Comparison of ENCODE assay signal across 38 cellular contexts in the genomic region with DNA sequence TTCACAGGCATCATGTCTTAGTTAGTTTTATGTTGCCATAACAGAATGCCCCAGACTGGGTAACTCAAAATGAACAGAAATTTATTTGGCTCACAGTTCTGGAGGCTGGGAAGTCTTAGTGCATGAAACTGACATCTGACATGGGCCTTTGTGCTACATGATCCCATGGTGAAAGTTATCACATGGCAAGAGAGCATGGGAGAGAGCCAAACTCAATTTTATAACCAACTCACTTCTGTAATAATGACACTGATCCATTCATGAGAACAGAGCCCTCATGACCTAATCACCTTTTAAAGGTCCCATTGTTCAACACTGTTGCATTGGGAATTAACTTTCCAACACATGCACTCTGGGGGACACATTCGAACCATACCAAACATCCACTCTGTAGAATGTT.
"Had no signal": no experiment of that assay in that cellular context is flagged by ENCODE, and none has a peak within 500 bp of the region (broad histone marks: within the 10 kb centered on the region; RNA-seq: fewer than 3 reads in every experiment).

No MANE protein-coding gene starts in this region.

- H3K36me3 Mint-ChIP-seq: activated naive CD4-positive, alpha-beta T cell treated with anti-CD3 and anti-CD28 coated beads, Interleukin-2, amount 10 ng/mL, durations not matched to agents 7 days and 5 days; activated naive CD8-positive, alpha-beta T cell; activated naive CD8-positive, alpha-beta T cell treated with anti-CD3 and anti-CD28 coated beads for 36 hours; activated naive CD8-positive, alpha-beta T cell treated with anti-CD3 and anti-CD28 coated beads, Interleukin-2, amount 10 ng/mL, durations not matched to agents 7 days and 5 days; brain had no signal

- H3K27ac Mint-ChIP-seq: activated naive CD4-positive, alpha-beta T cell treated with anti-CD3 and anti-CD28 coated beads for 36 hours; activated naive CD4-positive, alpha-beta T cell treated with anti-CD3 and anti-CD28 coated beads, Interleukin-2, amount 10 ng/mL, durations not matched to agents 7 days and 5 days; activated naive CD4-positive, alpha-beta T cell treated with anti-CD3 and anti-CD28 coated beads, Interleukin-2, amount 50 U/mL, for 24 hours; activated naive CD4-positive, alpha-beta T cell treated with anti-CD3 and anti-CD28 coated beads, Interleukin-2, amount 50 U/mL, for 72 hours; activated naive CD8-positive, alpha-beta T cell; activated naive CD8-positive, alpha-beta T cell treated with anti-CD3 and anti-CD28 coated beads for 36 hours; activated naive CD8-positive, alpha-beta T cell treated with anti-CD3 and anti-CD28 coated beads, Interleukin-2, amount 10 ng/mL, durations not matched to agents 7 days and 5 days; activated naive CD8-positive, alpha-beta T cell treated with anti-CD3 and anti-CD28 coated beads, Interleukin-2, amount 50 U/mL, for 24 hours; activated T-cell treated with anti-CD3 and anti-CD28 coated beads, Interleukin-2, amount 50 U/mL, for 24 hours; activated T-cell treated with anti-CD3 and anti-CD28 coated beads, Interleukin-2, amount 50 U/mL, for 72 hours; activated T-helper 1 cell treated with anti-CD3 and anti-CD28 coated beads, Interleukin-12 subunit alpha, Interleukin-12 subunit beta, Interleukin-2, Interleukin-4 antibody, amounts not matched to agents 30 ng/mL and 10 ng/mL and 1 ng/mL, durations not matched to agents 14 hours and 24 hours and 36 hours; activated T-helper 17 cell treated with anti-CD3 and anti-CD28 coated beads, Interleukin-2, amount 50 U/mL, for 72 hours; activated T-helper 2 cell treated with anti-CD3 and anti-CD28 coated beads, Interferon-gamma antibody, Interleukin-2, Interleukin-4, amounts not matched to agents 10 μg/mL and 5 μg/mL and 100 μg/mL, durations not matched to agents 14 hours and 24 hours and 36 hours; brain had no signal

- H3K27me3 Mint-ChIP-seq: activated naive CD4-positive, alpha-beta T cell treated with anti-CD3 and anti-CD28 coated beads, Interleukin-2, amount 10 ng/mL, durations not matched to agents 7 days and 5 days; activated naive CD8-positive, alpha-beta T cell; activated naive CD8-positive, alpha-beta T cell treated with anti-CD3 and anti-CD28 coated beads for 36 hours; activated naive CD8-positive, alpha-beta T cell treated with anti-CD3 and anti-CD28 coated beads, Interleukin-2, amount 10 ng/mL, durations not matched to agents 7 days and 5 days; activated naive CD8-positive, alpha-beta T cell treated with anti-CD3 and anti-CD28 coated beads, Interleukin-2, amount 50 U/mL, for 24 hours; activated T-cell treated with anti-CD3 and anti-CD28 coated beads, Interleukin-2, amount 50 U/mL, for 24 hours; activated T-helper 17 cell treated with anti-CD3 and anti-CD28 coated beads, Interleukin-2, amount 50 U/mL, for 72 hours; brain; central memory CD8-positive, alpha-beta T cell had no signal

- H3K4me1 Mint-ChIP-seq: activated naive CD4-positive, alpha-beta T cell treated with anti-CD3 and anti-CD28 coated beads, Interleukin-2, amount 10 ng/mL, durations not matched to agents 7 days and 5 days; activated naive CD4-positive, alpha-beta T cell treated with anti-CD3 and anti-CD28 coated beads, Interleukin-2, amount 50 U/mL, for 24 hours; activated naive CD8-positive, alpha-beta T cell treated with anti-CD3 and anti-CD28 coated beads for 36 hours; activated naive CD8-positive, alpha-beta T cell treated with anti-CD3 and anti-CD28 coated beads, Interleukin-2, amount 10 ng/mL, durations not matched to agents 7 days and 5 days; activated naive CD8-positive, alpha-beta T cell treated with anti-CD3 and anti-CD28 coated beads, Interleukin-2, amount 50 U/mL, for 24 hours; activated T-helper 17 cell treated with anti-CD3 and anti-CD28 coated beads, Interleukin-2, amount 50 U/mL, for 72 hours; brain; central memory CD8-positive, alpha-beta T cell had no signal

- H3K27me3 ChIP-seq: adrenal gland, ascending aorta, body of pancreas, brain microvascular endothelial cell, breast epithelium, cardiac muscle cell had no signal

- H3K4me1 ChIP-seq: adrenal gland, ascending aorta, breast epithelium had no signal

- ATAC-seq: activated naive CD4-positive, alpha-beta T cell treated with anti-CD3 and anti-CD28 coated beads, Interleukin-2, amount 50 U/mL, for 72 hours; activated naive CD8-positive, alpha-beta T cell treated with anti-CD3 and anti-CD28 coated beads, Interleukin-2, amount 50 U/mL, for 24 hours; activated T-cell treated with anti-CD3 and anti-CD28 coated beads, Interleukin-2, amount 50 U/mL, for 4 hours; activated T-cell treated with anti-CD3 and anti-CD28 coated beads, Interleukin-2, amount 50 U/mL, for 72 hours; activated T-helper 17 cell treated with anti-CD3 and anti-CD28 coated beads, Interleukin-2, amount 50 U/mL, for 72 hours; body of pancreas had no signal

- H3K4me3 ChIP-seq: adrenal gland, ascending aorta, body of pancreas, breast epithelium, cardiac muscle cell had no signal

- H3K9me3 ChIP-seq: adrenal gland, ascending aorta, body of pancreas, breast epithelium had no signal

- H3K27ac ChIP-seq: adrenal gland, ascending aorta, body of pancreas, brain microvascular endothelial cell, breast epithelium, cardiac muscle cell had no signal

- DNase-seq: activated effector memory CD4-positive, alpha-beta T cell treated with anti-CD3 and anti-CD28 coated beads, Interleukin-2, amount 50 U/mL, for 16 hours; activated effector memory CD4-positive, alpha-beta T cell treated with Interleukin-2 at 50 U/mL for 16 hours; activated gamma-delta T cell; activated gamma-delta T cell treated with Interleukin-2 at 50 U/mL for 16 hours; activated naive CD4-positive, alpha-beta T cell; activated naive CD4-positive, alpha-beta T cell treated with anti-CD3 and anti-CD28 coated beads for 36 hours; activated naive CD4-positive, alpha-beta T cell treated with anti-CD3 and anti-CD28 coated beads, Interleukin-2, amount 10 ng/mL, durations not matched to agents 7 days and 5 days; activated naive CD4-positive, alpha-beta T cell treated with anti-CD3 and anti-CD28 coated beads, Interleukin-2, amount 50 U/mL, for 16 hours; activated naive CD4-positive, alpha-beta T cell treated with Interleukin-2 at 50 U/mL for 16 hours; activated naive CD8-positive, alpha-beta T cell treated with anti-CD3 and anti-CD28 coated beads for 36 hours; activated naive CD8-positive, alpha-beta T cell treated with anti-CD3 and anti-CD28 coated beads, Interleukin-2, amount 10 ng/mL, durations not matched to agents 7 days and 5 days; activated naive CD8-positive, alpha-beta T cell treated with anti-CD3 and anti-CD28 coated beads, Interleukin-2, amount 50 U/mL, for 24 hours; activated T-cell treated with anti-CD3 and anti-CD28 coated beads, Interleukin-2, amount 50 U/mL, for 1 hour; activated T-cell treated with anti-CD3 and anti-CD28 coated beads, Interleukin-2, amount 50 U/mL, for 24 hours; activated T-cell treated with anti-CD3 and anti-CD28 coated beads, Interleukin-2, amount 50 U/mL, for 4 hours; activated T-cell treated with anti-CD3 and anti-CD28 coated beads, Interleukin-2, amount 50 U/mL, for 48 hours; activated T-cell treated with anti-CD3 and anti-CD28 coated beads, Interleukin-2, amount 50 U/mL, for 72 hours; adrenal gland; amniotic stem cell; amygdala; anterior cingulate cortex; aorta; body of pancreas; brain microvascular endothelial cell; caudate nucleus; central memory CD4-positive, alpha-beta T cell; cerebellar nuclear complex had no signal

- H3K4me3 Mint-ChIP-seq: activated naive CD4-positive, alpha-beta T cell treated with anti-CD3 and anti-CD28 coated beads for 36 hours; activated naive CD4-positive, alpha-beta T cell treated with anti-CD3 and anti-CD28 coated beads, Interleukin-2, amount 10 ng/mL, durations not matched to agents 7 days and 5 days; activated naive CD4-positive, alpha-beta T cell treated with anti-CD3 and anti-CD28 coated beads, Interleukin-2, amount 50 U/mL, for 24 hours; activated naive CD8-positive, alpha-beta T cell; activated naive CD8-positive, alpha-beta T cell treated with anti-CD3 and anti-CD28 coated beads for 36 hours; activated naive CD8-positive, alpha-beta T cell treated with anti-CD3 and anti-CD28 coated beads, Interleukin-2, amount 10 ng/mL, durations not matched to agents 7 days and 5 days; activated naive CD8-positive, alpha-beta T cell treated with anti-CD3 and anti-CD28 coated beads, Interleukin-2, amount 50 U/mL, for 24 hours; activated T-cell treated with anti-CD3 and anti-CD28 coated beads, Interleukin-2, amount 50 U/mL, for 24 hours; activated T-cell treated with anti-CD3 and anti-CD28 coated beads, Interleukin-2, amount 50 U/mL, for 4 hours; activated T-cell treated with anti-CD3 and anti-CD28 coated beads, Interleukin-2, amount 50 U/mL, for 72 hours; activated T-helper 1 cell treated with anti-CD3 and anti-CD28 coated beads, Interleukin-12 subunit alpha, Interleukin-12 subunit beta, Interleukin-2, Interleukin-4 antibody, amounts not matched to agents 30 ng/mL and 10 ng/mL and 1 ng/mL, durations not matched to agents 14 hours and 24 hours and 36 hours; activated T-helper 17 cell treated with anti-CD3 and anti-CD28 coated beads, Interleukin-2, amount 50 U/mL, for 72 hours; brain; central memory CD8-positive, alpha-beta T cell had no signal

- H3K36me3 ChIP-seq: adrenal gland, ascending aorta, brain microvascular endothelial cell, breast epithelium, cardiac muscle cell had no signal
